ENCODE assay signal across 20 cellular contexts in genomic region chr6:67888886-67889681, GRCh38.
DNase-seq lines count a peak whose midpoint lies in the region; ATAC-seq, FAIRE-seq and TF ChIP-seq lines count a peak whose summit lies in the region.
"Had no signal": no experiment of that assay in that cellular context is flagged by ENCODE, and none has a peak within 500 bp of the region (broad histone marks: within the 10 kb centered on the region; RNA-seq: fewer than 3 reads in every experiment).

No MANE protein-coding gene starts in this region.

- no peaks in the 10 kb centered on the region for H3K79me1 ChIP-seq in mesendoderm (ENCODE audit: low read length)

- H2BK15ac ChIP-seq in mesendoderm (replicated peaks; ENCODE audit: low read depth) = no peak overlapping the region

- H3K27me3 Mint-ChIP-seq in astrocyte (ENCODE audit: low read depth, unreplicated experiment) = no peaks in the 10 kb centered on the region
- H3K27me3 Mint-ChIP-seq in Caco-2 (ENCODE audit: insufficient read depth, unreplicated experiment) = no peaks in the 10 kb centered on the region

- H3K4me2 ChIP-seq in BLaER1 (peak overlapping the region; percentile 73), astrocyte (ENCODE audit: low read length) (no peak overlapping the region), mesendoderm (ENCODE audit: low read length) (no peak overlapping the region)
- H3K4me2 ChIP-seq: SK-N-SH had no signal

- POLR2A ChIA-PET in Caco-2 (lab: Charles Lee) = no interaction called here

- no peak for TF ChIP-seq POLR2A in Peyer's patch (IDR thresholded peaks at IDR 0.05)

- H3K4me3 ChIP-seq in BLaER1 = peak overlapping the region; percentile 61
- no peak overlapping the region for H3K4me3 ChIP-seq in astrocyte (ENCODE audit: insufficient read depth, low read depth, low read length)
- no peak overlapping the region for H3K4me3 ChIP-seq in Caco-2 (ENCODE audit: low read depth, low read length)
- no peak overlapping the region for H3K4me3 ChIP-seq in mesendoderm (ENCODE audit: low read length)
- no peak overlapping the region for H3K4me3 ChIP-seq in Peyer's patch
- H3K4me3 ChIP-seq: smooth muscle cell had no signal

- BruUV-seq in Caco-2 (replicated peaks; lab: Mats Ljungman, UMichigan) = no TSS peak

- DNase-seq in NOMO-1 (lab: John Stamatoyannopoulos, UW; ENCODE audit: unreplicated experiment in 2 of 2) (peak; percentile 19 to 56), astrocyte (ENCODE audit: low read depth) (peak; percentile 36), Caco-2 (no peak), mesendoderm (no peak), Peyer's patch (no peak)
- DNase-seq: ACHN; amniotic stem cell; left ventricle myocardium superior; NCI-H1417 treated with DMSO at 0.1 percent for 48 hours; NCI-H345; SK-N-SH; stimulated activated naive CD4-positive, alpha-beta T cell treated with Interleukin-2 at 50 U/mL for 16 hours; WERI-Rb-1 had no signal

- no peak overlapping the region for H3K18ac ChIP-seq in mesendoderm (ENCODE audit: low read length)

- H3K27ac Mint-ChIP-seq in astrocyte (ENCODE audit: unreplicated experiment) (no peak overlapping the region), Caco-2 (ENCODE audit: unreplicated experiment) (no peak overlapping the region)
- H3K27ac Mint-ChIP-seq: activated T-helper 2 cell treated with anti-CD3 and anti-CD28 coated beads, Interferon-gamma antibody, Interleukin-2, Interleukin-4, amounts not matched to agents 10 μg/mL and 5 μg/mL and 100 μg/mL, durations not matched to agents 14 hours and 24 hours and 36 hours had no signal

- whole genome bisulfite sequencing in mesendoderm (ENCODE audit: extremely low coverage, insufficient coverage, low lambda C conversion rate) = no CpG with 5 or more reads among the region's 21 CpGs

- H3K56ac ChIP-seq in mesendoderm (ENCODE audit: low read length) = no peak overlapping the region

- H3K4ac ChIP-seq in mesendoderm (ENCODE audit: low read depth, low read length) = no peak overlapping the region

- no peak for TF ChIP-seq CTCF in astrocyte (IDR thresholded peaks at IDR 0.05; ENCODE audit: insufficient read depth, low read depth, low read length)
- no peak for TF ChIP-seq CTCF in Caco-2 (IDR thresholded peaks at IDR 0.05; ENCODE audit: insufficient read depth in 1 of 2, low read depth in 1 of 2, low read length in 1 of 2, severe bottlenecking in 1 of 2, unreplicated experiment in 1 of 2)
- no peak for TF ChIP-seq CTCF in Peyer's patch (IDR thresholded peaks at IDR 0.05)

- H3K9me3 Mint-ChIP-seq in astrocyte (ENCODE audit: unreplicated experiment) = peaks cover 2% of the 10 kb centered on the region
- H3K9me3 Mint-ChIP-seq in Caco-2 (ENCODE audit: unreplicated experiment) = peaks cover 14% of the 10 kb centered on the region

- peaks cover 46% of the 10 kb centered on the region for H3K4me1 ChIP-seq in BLaER1
- H3K4me1 ChIP-seq in astrocyte (ENCODE audit: insufficient read depth, low read length) = no peaks in the 10 kb centered on the region
- H3K4me1 ChIP-seq in Caco-2 = no peaks in the 10 kb centered on the region
- H3K4me1 ChIP-seq in mesendoderm (ENCODE audit: control insufficient read depth, low read depth, low read length) = no peaks in the 10 kb centered on the region
- no peaks in the 10 kb centered on the region for H3K4me1 ChIP-seq in Peyer's patch
- H3K4me1 ChIP-seq: parathyroid adenoma had no signal

- no peak overlapping the region for H2BK5ac ChIP-seq in mesendoderm (ENCODE audit: low read length)

- H3K36me3 ChIP-seq in BLaER1 = peaks cover 45% of the 10 kb centered on the region
- no peaks in the 10 kb centered on the region for H3K36me3 ChIP-seq in astrocyte (ENCODE audit: insufficient read depth, low read length)
- H3K36me3 ChIP-seq in Caco-2 (ENCODE audit: control insufficient read depth, insufficient read depth, low read length) = no peaks in the 10 kb centered on the region
- H3K36me3 ChIP-seq in mesendoderm (ENCODE audit: control insufficient read depth, insufficient read depth, low read length) = no peaks in the 10 kb centered on the region
- no peaks in the 10 kb centered on the region for H3K36me3 ChIP-seq in Peyer's patch
- H3K36me3 ChIP-seq: WERI-Rb-1 had no signal

- H3K27ac ChIP-seq in BLaER1 (peak overlapping the region; percentile 95), astrocyte (ENCODE audit: low read depth, low read length) (no peak overlapping the region), mesendoderm (ENCODE audit: low read depth, low read length) (no peak overlapping the region), Peyer's patch (no peak overlapping the region)
- H3K27ac ChIP-seq: parathyroid adenoma, WERI-Rb-1 had no signal

- CTCF ChIA-PET in Caco-2 (lab: Charles Lee) = no interaction called here

- peaks cover 49% of the 10 kb centered on the region for H3K9me3 ChIP-seq in BLaER1
- H3K9me3 ChIP-seq in astrocyte (ENCODE audit: insufficient read depth, low read depth, low read length) = no peaks in the 10 kb centered on the region
- H3K9me3 ChIP-seq in Caco-2 = no peaks in the 10 kb centered on the region
- no peaks in the 10 kb centered on the region for H3K9me3 ChIP-seq in Peyer's patch

- H3K79me2 ChIP-seq in astrocyte (ENCODE audit: insufficient read depth, low read length) (no peaks in the 10 kb centered on the region), mesendoderm (ENCODE audit: control insufficient read depth, insufficient read depth, low read length) (no peaks in the 10 kb centered on the region)
- H3K79me2 ChIP-seq: parathyroid adenoma had no signal

- H4K8ac ChIP-seq in mesendoderm (ENCODE audit: low read depth, low read length) = no peak overlapping the region

- FAIRE-seq in astrocyte (lab: Jason Lieb, UNC) = no peak
- FAIRE-seq: endometrium had no signal

- no peak overlapping the region for H2AK5ac ChIP-seq in mesendoderm (ENCODE audit: low read length)

- no peak overlapping the region for H2AFZ ChIP-seq in astrocyte (ENCODE audit: low read depth, low read length)
- H2AFZ ChIP-seq: parathyroid adenoma had no signal

- H2BK120ac ChIP-seq in mesendoderm (ENCODE audit: low read depth, low read length) = no peak overlapping the region

- H3K4me3 Mint-ChIP-seq in astrocyte (ENCODE audit: unreplicated experiment) (no peak overlapping the region), Caco-2 (ENCODE audit: unreplicated experiment) (no peak overlapping the region)

- H3K36me3 Mint-ChIP-seq in astrocyte (ENCODE audit: low read depth, unreplicated experiment) (no peaks in the 10 kb centered on the region), Caco-2 (ENCODE audit: insufficient read depth, unreplicated experiment) (no peaks in the 10 kb centered on the region)

- H3K9ac ChIP-seq in BLaER1 (peak overlapping the region; percentile 62), astrocyte (ENCODE audit: low read length) (no peak overlapping the region), mesendoderm (ENCODE audit: low read length) (no peak overlapping the region)
- H3K9ac ChIP-seq: parathyroid adenoma, SK-N-SH had no signal

- H4K20me1 ChIP-seq in BLaER1 (no peaks in the 10 kb centered on the region), astrocyte (ENCODE audit: insufficient read depth, low read length) (no peaks in the 10 kb centered on the region)

- no peak overlapping the region for H3K23ac ChIP-seq in mesendoderm (ENCODE audit: low read length)

- no peaks in the 10 kb centered on the region for H3K27me3 ChIP-seq in BLaER1
- H3K27me3 ChIP-seq in astrocyte (ENCODE audit: insufficient read depth, low read length) = no peaks in the 10 kb centered on the region
- no peaks in the 10 kb centered on the region for H3K27me3 ChIP-seq in Caco-2 (replicated peaks; ENCODE audit: control insufficient read depth, insufficient read depth, low read length)
- H3K27me3 ChIP-seq in mesendoderm (ENCODE audit: insufficient read depth, low read length, poor library complexity) = no peaks in the 10 kb centered on the region
- H3K27me3 ChIP-seq in Peyer's patch = no peaks in the 10 kb centered on the region

- intact Hi-C loops in Caco-2 (cut with micrococcal nuclease; ENCODE audit: unreplicated experiment) = no loop called here

- no peak overlapping the region for H4K5ac ChIP-seq in mesendoderm (ENCODE audit: low read length)

- peaks cover 14% of the 10 kb centered on the region for H3K4me1 Mint-ChIP-seq in astrocyte (ENCODE audit: low read depth, unreplicated experiment)
- no peaks in the 10 kb centered on the region for H3K4me1 Mint-ChIP-seq in Caco-2 (ENCODE audit: low read depth, unreplicated experiment)

- ATAC-seq in HG03159 (IDR thresholded peaks at IDR 0.05; ENCODE audit: unreplicated experiment) (peak; percentile 68), GM21526 (IDR thresholded peaks at IDR 0.05; ENCODE audit: low FRiP score, unreplicated experiment) (no peak)
- ATAC-seq: left ventricle myocardium superior had no signal

Comparison
In these comparisons a context has a peak if more than half of its experiments do, and no peak if none do; other contexts are left out.
1. DNase-seq: peak in NOMO-1 (2 of 2) and astrocyte (single experiment); none in Caco-2 (0 of 2), mesendoderm (single experiment) and Peyer's patch (0 of 3).